Comparison of ENCODE assay signal across 10 cellular contexts in genomic region chr2:159710601-159711180, GRCh38.
A peak's percentile ranks its signal among the peaks of the same experiment; 100 is the strongest.
DNase-seq lines count a peak whose midpoint lies in the region; ATAC-seq and TF ChIP-seq lines count a peak whose summit lies in the region.
"Had no signal": no experiment of that assay in that cellular context is flagged by ENCODE, and none has a peak within 500 bp of the region (broad histone marks: within the 10 kb centered on the region; RNA-seq: fewer than 3 reads in every experiment).

No MANE protein-coding gene starts in this region.

- H3K9ac ChIP-seq in DND-41 (ENCODE audit: low read depth, low read length): no peak overlapping the region
- peak overlapping the region; percentile 98 for H3K9ac ChIP-seq in Loucy (ENCODE audit: low read depth, low read length, poor library complexity, severe bottlenecking)

- H3K4me3 ChIP-seq in DND-41 (ENCODE audit: low read depth in 1 of 2, low read length in 2 of 2) (no peak overlapping the region), Loucy (ENCODE audit: low read length, poor library complexity, severe bottlenecking) (peak overlapping the region; percentile 92), brain microvascular endothelial cell (ENCODE audit: low read depth, low read length) (no peak overlapping the region)

- H3K9me3 ChIP-seq in DND-41 (ENCODE audit: insufficient read depth, low read length, severe bottlenecking): no peaks in the 10 kb centered on the region
- H3K9me3 ChIP-seq in Loucy (ENCODE audit: insufficient read depth, low read depth, low read length): no peaks in the 10 kb centered on the region

- H3K4me2 ChIP-seq in DND-41 (ENCODE audit: insufficient read depth, low read length): peak overlapping the region; percentile 72; the same call in 1 of the 2 replicates
- peak overlapping the region; percentile 84 for H3K4me2 ChIP-seq in Loucy (ENCODE audit: low read depth, low read length, poor library complexity, severe bottlenecking)

- H4K20me1 ChIP-seq in DND-41 (ENCODE audit: insufficient read depth, low read length) (peaks cover 23% of the 10 kb centered on the region), Loucy (ENCODE audit: insufficient read depth, low read length, poor library complexity, severe bottlenecking) (peaks cover 33% of the 10 kb centered on the region)

- H3K79me2 ChIP-seq in DND-41 (ENCODE audit: insufficient read depth, low read length) (peaks cover 45% of the 10 kb centered on the region), Loucy (ENCODE audit: insufficient read depth, low read length) (peaks cover 34% of the 10 kb centered on the region)

- peak overlapping the region; percentile 40 for H3K4me3 Mint-ChIP-seq in nephron progenitor cell

- in situ Hi-C loops in brain microvascular endothelial cell (cut with HindIII; ENCODE audit: low pct_ligation_motif_present, low sequenced_read_pairs) (no loop called here), ACHN (cut with HindIII; ENCODE audit: low pct_ligation_motif_present, low pct_unique_long_range_greater_than_20kb, low sequenced_read_pairs) (no loop called here)

- peaks cover 4% of the 10 kb centered on the region for H3K27me3 Mint-ChIP-seq in nephron progenitor cell (ENCODE audit: low read depth, poor library complexity)

- peaks cover 44% of the 10 kb centered on the region for H3K4me1 ChIP-seq in DND-41 (ENCODE audit: insufficient read depth, low read length)
- peaks cover 42% of the 10 kb centered on the region for H3K4me1 ChIP-seq in Loucy (ENCODE audit: insufficient read depth, low read length, poor library complexity, severe bottlenecking)

- TF ChIP-seq CTCF in DND-41 (IDR thresholded peaks at IDR 0.05; ENCODE audit: borderline replicate concordance, extremely low read depth, low read length, poor library complexity, severe bottlenecking) (no peak), Loucy (conservative IDR thresholded peaks at IDR 0.05; ENCODE audit: low read length) (no peak), brain microvascular endothelial cell (IDR thresholded peaks at IDR 0.05; ENCODE audit: low read depth, low read length, missing control alignments) (no peak), nephron progenitor cell (IDR thresholded peaks at IDR 0.05) (no peak)

- peaks cover 24% of the 10 kb centered on the region for H3K36me3 Mint-ChIP-seq in nephron progenitor cell (ENCODE audit: low read depth)

- H3K27me3 ChIP-seq in DND-41 (ENCODE audit: insufficient read depth, low read length, poor library complexity) (no peaks in the 10 kb centered on the region), Loucy (ENCODE audit: insufficient read depth, low read length, poor library complexity, severe bottlenecking) (no peaks in the 10 kb centered on the region), brain microvascular endothelial cell (replicated peaks) (no peaks in the 10 kb centered on the region)

- no peaks in the 10 kb centered on the region for H3K9me2 ChIP-seq in Loucy (replicated peaks; ENCODE audit: low read depth, low read length)

- H3K27ac Mint-ChIP-seq in nephron progenitor cell: no peak overlapping the region

- no peaks in the 10 kb centered on the region for H3F3A ChIP-seq in Loucy (ENCODE audit: low read depth)

- ATAC-seq in DND-41 (ENCODE audit: insufficient read depth, low read depth) (no peak), GM19324 (IDR thresholded peaks at IDR 0.05; ENCODE audit: low FRiP score, unreplicated experiment) (no peak)

- peaks cover 27% of the 10 kb centered on the region for H3K4me1 Mint-ChIP-seq in nephron progenitor cell

- H2AFZ ChIP-seq in DND-41 (ENCODE audit: low read depth, low read length): no peak overlapping the region
- H2AFZ ChIP-seq in Loucy (ENCODE audit: low read length): no peak overlapping the region

- no peak for DNase-seq in DND-41
- peak; percentile 39 for DNase-seq in brain microvascular endothelial cell
- DNase-seq in nephron progenitor cell: no peak
- no peak for DNase-seq in ACHN
- no peak for DNase-seq in NK-92 treated with Interleukin-12 subunit alpha and Interleukin-12 subunit beta, amount 100 ng/mL, for 24 hours (lab: John Stamatoyannopoulos, UW)
- no peak for DNase-seq in NCI-H2171 treated with DMSO at 0.1 percent for 48 hours (lab: John Stamatoyannopoulos, UW)
- DNase-seq: NCI-H1048; stimulated activated CD4-positive, alpha-beta T cell treated with anti-CD3 and anti-CD28 coated beads, Interleukin-2, amount 100 ng/mL, for 24 hours had no signal

- H3K9me3 Mint-ChIP-seq in nephron progenitor cell: peaks cover 1% of the 10 kb centered on the region

- peaks cover 24% of the 10 kb centered on the region for H3K36me3 ChIP-seq in DND-41 (ENCODE audit: insufficient read depth, low read length)
- no peaks in the 10 kb centered on the region for H3K36me3 ChIP-seq in Loucy (ENCODE audit: insufficient read depth, low read length)
- peaks cover 12% of the 10 kb centered on the region for H3K36me3 ChIP-seq in brain microvascular endothelial cell (replicated peaks)

- H3K27ac ChIP-seq in DND-41 (ENCODE audit: low read length) (no peak overlapping the region), brain microvascular endothelial cell (peak overlapping the region; percentile 96)
